In the genomic region with DNA sequence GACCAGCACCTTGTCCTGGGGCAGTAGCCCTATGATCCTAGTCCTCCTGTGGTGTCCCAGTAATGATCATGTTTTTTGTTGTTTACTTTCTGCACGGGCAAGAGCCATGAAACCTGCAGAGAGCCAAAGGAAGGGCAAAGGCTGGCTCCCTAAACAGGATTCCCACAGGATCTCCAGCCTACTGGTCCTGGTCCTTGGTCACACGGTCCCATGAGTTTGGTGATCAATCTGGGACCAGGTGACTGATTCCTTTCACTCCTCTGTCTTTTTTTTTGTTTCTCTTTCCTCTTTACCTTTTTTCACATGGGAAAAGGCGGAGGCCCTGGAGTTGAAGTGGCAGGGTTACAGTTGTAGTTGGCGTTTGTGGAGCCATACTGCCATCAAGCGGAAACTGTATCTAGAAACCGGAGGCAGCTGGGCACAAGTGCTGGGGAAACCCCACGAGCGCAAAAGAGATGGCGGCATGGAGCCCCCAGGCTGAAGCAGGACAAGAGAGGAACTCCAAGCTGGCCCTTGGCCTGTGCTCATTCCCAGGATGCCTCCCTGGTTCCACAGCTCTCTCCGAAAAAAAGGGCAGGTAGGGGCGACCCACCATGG, we compare ENCODE assay signal across 9 cellular contexts. TPM values are rescaled to one million over a fixed set of nuclear protein-coding genes. Genes with fewer than 3 reads are reported as not detected.
DNase-seq lines count a peak whose midpoint lies in the region; ATAC-seq and TF ChIP-seq lines count a peak whose summit lies in the region.
"Had no signal": no experiment of that assay in that cellular context is flagged by ENCODE, and none has a peak within 500 bp of the region (broad histone marks: within the 10 kb centered on the region; RNA-seq: fewer than 3 reads in every experiment).

No MANE protein-coding gene starts in this region.

- intact Hi-C loops in OCI-LY7 (cut with micrococcal nuclease; ENCODE audit: unreplicated experiment) (no loop called here), ovary (cut with DNase I) (no loop called here)

- TF ChIP-seq EP300 in ovary (IDR thresholded peaks at IDR 0.05), result no peak

- no peaks in the 10 kb centered on the region for H3K9me3 Mint-ChIP-seq in HFFc6

- H2AFZ ChIP-seq in OCI-LY7 (ENCODE audit: low read length) (no peak overlapping the region), GM23248 (no peak overlapping the region)

- no peaks in the 10 kb centered on the region for H3F3A ChIP-seq in GM23248 (ENCODE audit: insufficient read depth)

- ATAC-seq in GM18511 (IDR thresholded peaks at IDR 0.05; ENCODE audit: unreplicated experiment) (peak; percentile 44), GM19397 (IDR thresholded peaks at IDR 0.05; ENCODE audit: unreplicated experiment) (no peak)

- H3K4me1 ChIP-seq in OCI-LY7 (ENCODE audit: insufficient read depth, low read length, poor library complexity, severe bottlenecking), result peaks cover 45% of the 10 kb centered on the region
- peaks cover 4% of the 10 kb centered on the region for H3K4me1 ChIP-seq in ovary (ENCODE audit: insufficient read depth)
- H3K4me1 ChIP-seq in GM23248 (ENCODE audit: insufficient read depth), result peaks cover 24% of the 10 kb centered on the region

- H3K9me3 ChIP-seq in OCI-LY7 (ENCODE audit: low read length) (no peaks in the 10 kb centered on the region), ovary (no peaks in the 10 kb centered on the region), GM23248 (ENCODE audit: low read depth) (no peaks in the 10 kb centered on the region)
- H3K9me3 ChIP-seq: heart left ventricle had no signal

- in situ Hi-C loops in GM23248 (cut with MboI), result no loop called here

- H3K36me3 ChIP-seq in OCI-LY7 (ENCODE audit: insufficient read depth, low read length) (no peaks in the 10 kb centered on the region; the same call in 1 of the 2 replicates), ovary (no peaks in the 10 kb centered on the region), GM23248 (ENCODE audit: low read depth) (no peaks in the 10 kb centered on the region)

- 35 to 48% (median 40%) methylated on average over 11 of the region's 11 CpGs for WGBS in ovary, 3 donors
- WGBS in GM23248 (ENCODE audit: low coverage in 1 of 2, low lambda C conversion rate in 2 of 2, missing lambda C conversion rate in 2 of 2), 2 experiments, result 65 to 83% methylated on average over 6 to 11 of the region's 11 CpGs

- H3K27me3 Mint-ChIP-seq in HFFc6 (ENCODE audit: insufficient read depth), result no peaks in the 10 kb centered on the region; the same call in 1 of the 2 replicates

- H3K27me3 ChIP-seq in ovary, result no peaks in the 10 kb centered on the region
- H3K27me3 ChIP-seq in GM23248 (replicated peaks; ENCODE audit: insufficient read depth), result no peaks in the 10 kb centered on the region

- H3K27ac Mint-ChIP-seq in HFFc6, result no peak overlapping the region

- no peak for TF ChIP-seq POLR2A in ovary (IDR thresholded peaks at IDR 0.05)

- peaks cover 40% of the 10 kb centered on the region for H3K4me1 Mint-ChIP-seq in HFFc6 (ENCODE audit: low read depth)

- POLR2A ChIA-PET in OCI-LY7 (lab: Charles Lee), result no interaction called here

- H3K36me3 Mint-ChIP-seq in HFFc6 (ENCODE audit: low read depth), result no peaks in the 10 kb centered on the region

- peak overlapping the region; percentile 58; the same call in 1 of the 2 replicates for H3K4me2 ChIP-seq in OCI-LY7 (ENCODE audit: low read length)
- H3K4me2 ChIP-seq in GM23248 (ENCODE audit: unreplicated experiment), result no peak overlapping the region

- TF ChIP-seq CTCF in OCI-LY7 (conservative IDR thresholded peaks at IDR 0.05; ENCODE audit: low read length), result no peak
- peak in 1 of 3 donors; percentile 13 for TF ChIP-seq CTCF in ovary (IDR thresholded peaks at IDR 0.05)
- no peak for TF ChIP-seq CTCF in HFFc6 (IDR thresholded peaks at IDR 0.05)

- H4K20me1 ChIP-seq in OCI-LY7 (ENCODE audit: insufficient read depth, low read length) (no peaks in the 10 kb centered on the region), GM23248 (ENCODE audit: insufficient read depth) (no peaks in the 10 kb centered on the region)

- no peaks in the 10 kb centered on the region for H3K9me2 ChIP-seq in OCI-LY7 (ENCODE audit: insufficient read depth, low read length)
- H3K9me2 ChIP-seq in GM23248 (ENCODE audit: insufficient read depth), result no peaks in the 10 kb centered on the region

- H3K4me3 Mint-ChIP-seq in HFFc6, result no peak overlapping the region

- H3K79me2 ChIP-seq in OCI-LY7 (ENCODE audit: insufficient read depth, low read depth, low read length) (no peaks in the 10 kb centered on the region; the same call in 1 of the 2 replicates), GM23248 (ENCODE audit: insufficient read depth) (0 out of 2 replicates have a peak, but pooled peaks cover 4% of the 10 kb centered on the region)

- H3K27ac ChIP-seq in OCI-LY7 (ENCODE audit: low read depth, low read length, poor library complexity, severe bottlenecking), result peak overlapping the region; percentile 69
- peak overlapping the region; percentile 88 to 95 for H3K27ac ChIP-seq in ovary
- no peak overlapping the region for H3K27ac ChIP-seq in GM23248

- CTCF ChIA-PET in OCI-LY7 (lab: Charles Lee; ENCODE audit: unreplicated experiment), result no interaction called here

- BruUV-seq in OCI-LY7 (replicated peaks; lab: Mats Ljungman, UMichigan), result no TSS peak

- H3K9ac ChIP-seq in GM23248, result no peak overlapping the region

- H3K4me3 ChIP-seq in OCI-LY7 (ENCODE audit: low read depth, low read length, poor library complexity, severe bottlenecking), result no peak overlapping the region
- peak overlapping the region; percentile 42 for H3K4me3 ChIP-seq in ovary
- H3K4me3 ChIP-seq in GM23248, result no peak overlapping the region

- DNase-seq in OCI-LY7 (ENCODE audit: low spot score), result no peak
- peak; percentile 82 for DNase-seq in cerebellar cortex (ENCODE audit: low spot score)
- DNase-seq in ovary, result peak; percentile 82 to 89 (median 85)
- no peak for DNase-seq in GOT3 (lab: John Stamatoyannopoulos, UW)
- DNase-seq in HFFc6, result no peak
- DNase-seq in GM23248, result no peak

RNA-seq across cellular contexts. Expression of a gene that starts 34.6 kb away (rescaled TPM):
- 5.4 and 6.3 TPM in 2 replicates for total RNA-seq in OCI-LY7 (2014; rRNA removed; shearing (Covaris generic))
- total RNA-seq in OCI-LY7 (2022) (32.9 and 38.7 TPM in 2 replicates), ovary (10 to 100 TPM; 11.9 to 45.7 (median 35.1) TPM)
- polyA plus RNA-seq in ovary (10 to 100 TPM; 27.8 to 60.9 TPM), GM23248 (2016; fragmentation: Nextera tagmentation; extraction: Ambion mirVana) (188 and 193 TPM in 2 replicates)
- total RNA-seq in HFFc6 (2021; fragmentation: NEBNext Ultra II Directional; extraction: Animal tissue kit (Norgen Biotek cat#: 25700)), result 10 to 100 TPM; 61.2 to 78.7 (median 68.3) TPM
- total RNA-seq in GM23248 (2014; rRNA removed; shearing (Covaris generic)), result 8.5 and 8.7 TPM in 2 replicates

Comparison
In these comparisons a context has a peak if more than half of its experiments do, and no peak if none do; other contexts are left out.
1. DNase-seq: peak in cerebellar cortex (single experiment) and ovary (5 of 5); none in OCI-LY7 (single experiment), GOT3 (single experiment), HFFc6 (single experiment) and GM23248 (single experiment).